In genomic region chr4:91688413-91688812, GRCh38 we compare ENCODE assay signal across 8 cellular contexts.
"Had no signal": no experiment of that assay in that cellular context is flagged by ENCODE, and none has a peak within 500 bp of the region (broad histone marks: within the 10 kb centered on the region; RNA-seq: fewer than 3 reads in every experiment).

No MANE protein-coding gene starts in this region.

- H3K9me3 ChIP-seq: HAP-1 had no signal

- ATAC-seq: GM23338 had no signal

- H3K36me3 ChIP-seq: HAP-1 had no signal

- H3K27ac ChIP-seq: GM23248 had no signal

- DNase-seq: GM23248, GOT3, H7, H9, HCEC 1CT, HFFc6 had no signal

- H3K4me1 ChIP-seq: HAP-1 had no signal

- H2AFZ ChIP-seq: GM23248, GM23338 had no signal

- H3K4me2 ChIP-seq: GM23338 had no signal

- H3K9ac ChIP-seq: GM23248 had no signal

- H3K4me3 ChIP-seq: GM23248, GM23338, HAP-1 had no signal
